In genomic region chr12:98513379-98514318, GRCh38 we compare ENCODE assay signal across 8 cellular contexts. TPM values are rescaled to one million over a fixed set of nuclear protein-coding genes. Genes with fewer than 3 reads are reported as not detected.
DNase-seq lines count a peak whose midpoint lies in the region; ATAC-seq, FAIRE-seq and TF ChIP-seq lines count a peak whose summit lies in the region.

No MANE protein-coding gene starts in this region.

- peak overlapping the region; percentile 98 to 99 for H3K4me3 Mint-ChIP-seq in CD14-positive monocyte
- H3K4me3 Mint-ChIP-seq in activated T-helper 17 cell treated with anti-CD3 and anti-CD28 coated beads, Interleukin-2, amount 50 U/mL, for 72 hours = peak overlapping the region; percentile 96

- peaks cover 37% of the 10 kb centered on the region for H3K4me1 Mint-ChIP-seq in CD14-positive monocyte
- peaks cover 13% of the 10 kb centered on the region for H3K4me1 Mint-ChIP-seq in activated T-helper 17 cell treated with anti-CD3 and anti-CD28 coated beads, Interleukin-2, amount 50 U/mL, for 72 hours

- H3K27me3 Mint-ChIP-seq in CD14-positive monocyte (ENCODE audit: low read depth in 3 of 3) = peaks cover 0 to 10% (median 2%) of the 10 kb centered on the region in 3 donors
- H3K27me3 Mint-ChIP-seq in activated T-helper 17 cell treated with anti-CD3 and anti-CD28 coated beads, Interleukin-2, amount 50 U/mL, for 72 hours = no peaks in the 10 kb centered on the region

- intact Hi-C loops in CD14-positive monocyte (cut with micrococcal nuclease) = loop anchor here (2.0 kb wide), 2 partner anchors 23 to 89 kb away; no protein-coding TSS in a partner anchor

- peaks cover 2 to 15% of the 10 kb centered on the region in 2 donors for H3K36me3 Mint-ChIP-seq in CD14-positive monocyte
- H3K36me3 Mint-ChIP-seq in activated T-helper 17 cell treated with anti-CD3 and anti-CD28 coated beads, Interleukin-2, amount 50 U/mL, for 72 hours (ENCODE audit: low read depth) = peaks cover 48% of the 10 kb centered on the region

- H3K27ac ChIP-seq in muscle layer of colon (ENCODE audit: low read depth, low read length) = peak overlapping the region; percentile 98

- no peak for FAIRE-seq in frontal cortex (lab: Jason Lieb, UNC)

- H3K9ac ChIP-seq in muscle layer of colon (ENCODE audit: low read length) = no peak overlapping the region

- peak overlapping the region; percentile 95 for H3K4me3 ChIP-seq in Jurkat, Clone E6-1 (ENCODE audit: low read length)
- no peak overlapping the region for H3K4me3 ChIP-seq in muscle layer of colon (ENCODE audit: low read depth in 1 of 2, low read length in 2 of 2)

- ATAC-seq in activated T-helper 17 cell treated with anti-CD3 and anti-CD28 coated beads, Interleukin-2, amount 50 U/mL, for 72 hours (replicated peaks) = no peak

- TF ChIP-seq CTCF in CD14-positive monocyte (IDR thresholded peaks at IDR 0.05) = no peak

- DNase-seq in CD14-positive monocyte (ENCODE audit: low spot score) = no peak
- DNase-seq in Jurkat, Clone E6-1 (ENCODE audit: low read depth, low spot score) = no peak
- no peak for DNase-seq in putamen (ENCODE audit: low spot score)
- DNase-seq in hepatic stellate cell (ENCODE audit: low spot score) = no peak
- no peak for DNase-seq in HuH-7.5 (ENCODE audit: low spot score)
- DNase-seq in frontal cortex (ENCODE audit: low spot score in 2 of 2) = no peak

- H3K4me1 ChIP-seq in muscle layer of colon (ENCODE audit: insufficient read depth, low read length) = peaks cover 17% of the 10 kb centered on the region

- H3K27ac Mint-ChIP-seq in CD14-positive monocyte = peak overlapping the region; percentile 43 to 98 (median 84)
- H3K27ac Mint-ChIP-seq in activated T-helper 17 cell treated with anti-CD3 and anti-CD28 coated beads, Interleukin-2, amount 50 U/mL, for 72 hours = peak overlapping the region; percentile 99

- no peaks in the 10 kb centered on the region for H3K36me3 ChIP-seq in muscle layer of colon (ENCODE audit: insufficient read depth, low read length)

- no peaks in the 10 kb centered on the region for H3K9me3 ChIP-seq in muscle layer of colon (ENCODE audit: low read length)

- no peaks in the 10 kb centered on the region for H3K27me3 ChIP-seq in muscle layer of colon (ENCODE audit: control insufficient read depth in 1 of 2, insufficient read depth in 2 of 2, low read length in 2 of 2)

- no peaks in the 10 kb centered on the region for H3K9me3 Mint-ChIP-seq in CD14-positive monocyte
- no peaks in the 10 kb centered on the region for H3K9me3 Mint-ChIP-seq in activated T-helper 17 cell treated with anti-CD3 and anti-CD28 coated beads, Interleukin-2, amount 50 U/mL, for 72 hours

RNA-seq across cellular contexts. Expression of gene TMPO, which starts 1.7 kb away (rescaled TPM):
- polyA plus RNA-seq in CD14-positive monocyte = 10 to 100 TPM; 52.1 to 67.3 TPM
- 290 TPM for polyA plus RNA-seq in Jurkat, Clone E6-1 (2012; ENCODE audit: insufficient read depth, insufficient read length)
- total RNA-seq in activated T-helper 17 cell treated with anti-CD3 and anti-CD28 coated beads, Interleukin-2, amount 50 U/mL, for 72 hours = 100 to 1,000 TPM; 268 to 285 TPM
- 146 TPM for total RNA-seq in frontal cortex
